ENCODE assay signal across 17 cellular contexts in the genomic region with DNA sequence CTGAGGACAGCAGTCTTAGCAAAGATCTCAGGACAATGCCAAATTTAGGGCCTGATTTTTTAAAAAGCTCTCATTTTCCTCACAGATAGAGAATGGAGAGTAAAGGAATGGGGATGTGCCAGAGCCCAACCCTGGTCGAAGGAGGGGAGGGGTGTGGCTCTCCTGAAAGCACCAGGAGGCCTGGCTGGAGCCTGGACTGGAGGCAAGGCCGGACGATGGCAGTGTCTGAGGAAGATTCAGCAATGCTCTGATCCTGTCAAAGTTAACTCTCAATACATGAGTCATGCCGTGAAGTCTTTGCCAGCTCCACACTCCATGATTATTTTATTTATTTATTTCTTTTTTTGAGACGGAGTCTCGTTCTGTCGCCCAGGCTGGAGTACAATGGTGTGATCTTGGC.
DNase-seq lines count a peak whose midpoint lies in the region; ATAC-seq, FAIRE-seq and TF ChIP-seq lines count a peak whose summit lies in the region.
"Had no signal": no experiment of that assay in that cellular context is flagged by ENCODE, and none has a peak within 500 bp of the region (broad histone marks: within the 10 kb centered on the region; RNA-seq: fewer than 3 reads in every experiment).

No MANE protein-coding gene starts in this region.

- H3K9ac ChIP-seq in K562 (ENCODE audit: insufficient read depth in 1 of 2, low read depth in 2 of 2, low read length in 2 of 2) (no peak overlapping the region), kidney (ENCODE audit: low read length in 2 of 2) (no peak overlapping the region)

- intact Hi-C loops in left ventricle myocardium inferior (cut with micrococcal nuclease): no loop called here
- intact Hi-C loops in K562 (cut with micrococcal nuclease): no loop called here
- intact Hi-C loops in kidney (cut with DNase I): no loop called here

- TF ChIP-seq EP300 in K562 (IDR thresholded peaks at IDR 0.05; ENCODE audit: low read length): no peak
- TF ChIP-seq EP300 in upper lobe of left lung (IDR thresholded peaks at IDR 0.05): no peak

- H3K9me3 ChIP-seq in cardiac muscle cell (ENCODE audit: low read depth): no peaks in the 10 kb centered on the region
- no peaks in the 10 kb centered on the region for H3K9me3 ChIP-seq in left ventricle myocardium inferior (replicated peaks)
- H3K9me3 ChIP-seq in K562 (replicated peaks; ENCODE audit: control insufficient read depth, insufficient read depth, low read depth, low read length): no peaks in the 10 kb centered on the region
- no peaks in the 10 kb centered on the region for H3K9me3 ChIP-seq in upper lobe of left lung
- no peaks in the 10 kb centered on the region for H3K9me3 ChIP-seq in kidney (ENCODE audit: control insufficient read depth in 1 of 2, low read length in 2 of 2)
- H3K9me3 ChIP-seq: breast epithelium, left lung had no signal

- TF ChIP-seq POLR2A in K562 (conservative IDR thresholded peaks at IDR 0.05) (no peak), upper lobe of left lung (IDR thresholded peaks at IDR 0.05) (no peak)

- POLR2A ChIA-PET in K562 (lab: Yijun Ruan, JAX): interaction anchor here (1.2 kb wide), 1 partner anchor 9 kb away, joined by 4 read pairs; no protein-coding TSS in a partner anchor

- DNase-seq in cardiac muscle cell (ENCODE audit: low read depth in 1 of 2, low spot score in 1 of 2) (no peak), left ventricle myocardium inferior (no peak), K562 (ENCODE audit: extremely low read depth in 1 of 4, low spot score in 3 of 4) (no peak), iPS-NIHi7 (ENCODE audit: extremely low spot score) (peak; percentile 70), upper lobe of left lung (no peak), NCI-H187 (lab: John Stamatoyannopoulos, UW) (no peak), EL (no peak), kidney (no peak)
- DNase-seq: activated naive CD4-positive, alpha-beta T cell treated with anti-CD3 and anti-CD28 coated beads for 36 hours; Calu3; head of caudate nucleus; left lung; naive thymus-derived CD8-positive, alpha-beta T cell; NCI-H2081 treated with DMSO at 0.1 percent for 48 hours; NCI-H748 treated with DMSO at 0.1 percent for 48 hours had no signal

- no peak overlapping the region for H3K4me2 ChIP-seq in K562 (ENCODE audit: insufficient read depth, low read length)

- TF ChIP-seq CTCF in cardiac muscle cell (IDR thresholded peaks at IDR 0.05; ENCODE audit: low read depth, low read length) (no peak), left ventricle myocardium inferior (IDR thresholded peaks at IDR 0.05; ENCODE audit: borderline replicate concordance) (no peak), K562 (IDR thresholded peaks at IDR 0.05 in 2 of 3, conservative IDR thresholded peaks at IDR 0.05 in 1 of 3; ENCODE audit: insufficient read depth in 2 of 3, low read depth in 1 of 3, low read length in 3 of 3) (no peak), upper lobe of left lung (IDR thresholded peaks at IDR 0.05) (no peak), kidney (IDR thresholded peaks at IDR 0.05; ENCODE audit: borderline replicate concordance, extremely low read depth, insufficient read depth) (no peak)

- in situ Hi-C loops in K562 (cut with MboI): no loop called here

- no peaks in the 10 kb centered on the region for H3K27me3 ChIP-seq in cardiac muscle cell
- H3K27me3 ChIP-seq in left ventricle myocardium inferior (ENCODE audit: low read depth): no peaks in the 10 kb centered on the region
- H3K27me3 ChIP-seq in K562 (ENCODE audit: control insufficient read depth in 2 of 2, insufficient read depth in 2 of 2, low read length in 2 of 2): no peaks in the 10 kb centered on the region
- H3K27me3 ChIP-seq in upper lobe of left lung: no peaks in the 10 kb centered on the region
- H3K27me3 ChIP-seq: breast epithelium, left lung had no signal

- 74% methylated on average over 7 of the region's 7 CpGs for WGBS in K562 (ENCODE audit: insufficient coverage, low coverage, missing lambda C conversion rate)
- WGBS in upper lobe of left lung, 2 donors: 81 to 87% methylated on average over 7 of the region's 7 CpGs

- no peak overlapping the region for H3K4me3 ChIP-seq in cardiac muscle cell
- no peak overlapping the region for H3K4me3 ChIP-seq in left ventricle myocardium inferior
- no peak overlapping the region for H3K4me3 ChIP-seq in K562
- no peak overlapping the region for H3K4me3 ChIP-seq in upper lobe of left lung
- H3K4me3 ChIP-seq in kidney (ENCODE audit: low read length in 2 of 2): no peak overlapping the region
- H3K4me3 ChIP-seq: breast epithelium, left lung had no signal

- H3K4me1 ChIP-seq in cardiac muscle cell (ENCODE audit: low read depth): no peaks in the 10 kb centered on the region
- no peaks in the 10 kb centered on the region for H3K4me1 ChIP-seq in left ventricle myocardium inferior
- no peaks in the 10 kb centered on the region for H3K4me1 ChIP-seq in K562 (replicated peaks in 1 of 2; ENCODE audit: control insufficient read depth in 2 of 2, insufficient read depth in 2 of 2, low read length in 2 of 2)
- H3K4me1 ChIP-seq in upper lobe of left lung: peaks cover 0 to 7% (median 0%) of the 10 kb centered on the region in 4 donors
- no peaks in the 10 kb centered on the region for H3K4me1 ChIP-seq in kidney (ENCODE audit: control insufficient read depth in 1 of 2, insufficient read depth in 1 of 2, low read depth in 1 of 2, low read length in 2 of 2)
- H3K4me1 ChIP-seq: breast epithelium, left lung had no signal

- H3K9me1 ChIP-seq in K562 (ENCODE audit: control insufficient read depth, insufficient read depth, low read length): no peaks in the 10 kb centered on the region

- FAIRE-seq in K562 (lab: Jason Lieb, UNC) (no peak), kidney (lab: Jason Lieb, UNC) (no peak)
- FAIRE-seq: endometrium had no signal

- CTCF ChIA-PET in K562 (lab: Yijun Ruan, JAX; ENCODE audit: low intra/inter-chr PET ratio): no interaction called here

- no peaks in the 10 kb centered on the region for H3K79me2 ChIP-seq in K562 (ENCODE audit: control insufficient read depth, insufficient read depth, low read length)

- no peak overlapping the region for H2AFZ ChIP-seq in K562 (ENCODE audit: low read depth, low read length)

- peak; percentile 55 for ATAC-seq in K562
- peak; percentile 45 to 56 for ATAC-seq in upper lobe of left lung (ENCODE audit: low FRiP score in 2 of 2)
- ATAC-seq: left lung; naive thymus-derived CD8-positive, alpha-beta T cell had no signal

- H3K36me3 ChIP-seq in cardiac muscle cell (peaks cover 41% of the 10 kb centered on the region), left ventricle myocardium inferior (peaks cover 65% of the 10 kb centered on the region), K562 (ENCODE audit: control insufficient read depth, insufficient read depth, low read length) (peaks cover 61% of the 10 kb centered on the region), upper lobe of left lung (peaks cover 7 to 79% (median 31%) of the 10 kb centered on the region in 4 donors), kidney (ENCODE audit: control insufficient read depth in 1 of 2, insufficient read depth in 2 of 2, low read length in 2 of 2) (peaks cover 17 to 28% of the 10 kb centered on the region in 2 donors)
- H3K36me3 ChIP-seq: breast epithelium had no signal

- BruUV-seq in K562 (replicated peaks; lab: Mats Ljungman, UMichigan): no TSS peak

- no peaks in the 10 kb centered on the region for H4K20me1 ChIP-seq in K562 (replicated peaks; ENCODE audit: control insufficient read depth, insufficient read depth, low read length)

- H3K27ac ChIP-seq in cardiac muscle cell: peak overlapping the region; percentile 26
- no peak overlapping the region for H3K27ac ChIP-seq in left ventricle myocardium inferior (replicated peaks)
- H3K27ac ChIP-seq in K562 (ENCODE audit: extremely low read depth, low read depth, low read length): no peak overlapping the region
- peak overlapping the region in 1 of 4 donors; percentile 38 for H3K27ac ChIP-seq in upper lobe of left lung
- H3K27ac ChIP-seq in kidney (ENCODE audit: low read depth in 2 of 2, low read length in 2 of 2): peak overlapping the region in 1 of 2 donors; percentile 28
- H3K27ac ChIP-seq: left lung had no signal

- no peak for TF ChIP-seq RAD21 in K562 (CRISPR knock-in tag; conservative IDR thresholded peaks at IDR 0.05 in 1 of 2, IDR thresholded peaks at IDR 0.05 in 1 of 2)

TF ChIP-seq in K562, 482 proteins besides CTCF, POLR2A, EP300 and RAD21:
- no peak for TF ChIP-seq ERF (CRISPR knock-in tag; IDR thresholded peaks at IDR 0.05)
- TF ChIP-seq ZFX (CRISPR knock-in tag; IDR thresholded peaks at IDR 0.05): no peak
- TF ChIP-seq ARNT (IDR thresholded peaks at IDR 0.05): no peak
- TF ChIP-seq CBX5 (IDR thresholded peaks at IDR 0.05; ENCODE audit: borderline replicate concordance, low read depth): no peak
- no peak for TF ChIP-seq PHF21A (IDR thresholded peaks at IDR 0.05; ENCODE audit: borderline replicate concordance, low read depth)
- TF ChIP-seq CHD2 (IDR thresholded peaks at IDR 0.05; ENCODE audit: low read depth, low read length): no peak
- TF ChIP-seq, protein P1, sequence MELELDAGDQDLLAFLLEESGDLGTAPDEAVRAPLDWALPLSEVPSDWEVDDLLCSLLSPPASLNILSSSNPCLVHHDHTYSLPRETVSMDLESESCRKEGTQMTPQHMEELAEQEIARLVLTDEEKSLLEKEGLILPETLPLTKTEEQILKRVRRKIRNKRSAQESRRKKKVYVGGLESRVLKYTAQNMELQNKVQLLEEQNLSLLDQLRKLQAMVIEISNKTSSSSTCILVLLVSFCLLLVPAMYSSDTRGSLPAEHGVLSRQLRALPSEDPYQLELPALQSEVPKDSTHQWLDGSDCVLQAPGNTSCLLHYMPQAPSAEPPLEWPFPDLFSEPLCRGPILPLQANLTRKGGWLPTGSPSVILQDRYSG (tag; conservative IDR thresholded peaks at IDR 0.05; ENCODE audit: low read depth): no peak
- TF ChIP-seq SIN3B (IDR thresholded peaks at IDR 0.05; ENCODE audit: low read depth): no peak
- TF ChIP-seq RBFOX2 (IDR thresholded peaks at IDR 0.05; ENCODE audit: low read depth, low read length): no peak
- no peak for TF ChIP-seq CCAR2 (IDR thresholded peaks at IDR 0.05; ENCODE audit: low read depth, low read length)
- TF ChIP-seq POLR2G (IDR thresholded peaks at IDR 0.05; ENCODE audit: low read depth, low read length): no peak
- no peak for TF ChIP-seq FOXP1 (CRISPR knock-in tag; IDR thresholded peaks at IDR 0.05)
- no peak for TF ChIP-seq MLX (CRISPR knock-in tag; conservative IDR thresholded peaks at IDR 0.05)
- no peak for TF ChIP-seq NCOA4 (IDR thresholded peaks at IDR 0.05; ENCODE audit: partially characterized antibody)
- TF ChIP-seq RBM34 (IDR thresholded peaks at IDR 0.05; ENCODE audit: borderline replicate concordance, insufficient read depth, low read length): no peak
